9 cellular contexts compared by ENCODE assay signal in the genomic region with DNA sequence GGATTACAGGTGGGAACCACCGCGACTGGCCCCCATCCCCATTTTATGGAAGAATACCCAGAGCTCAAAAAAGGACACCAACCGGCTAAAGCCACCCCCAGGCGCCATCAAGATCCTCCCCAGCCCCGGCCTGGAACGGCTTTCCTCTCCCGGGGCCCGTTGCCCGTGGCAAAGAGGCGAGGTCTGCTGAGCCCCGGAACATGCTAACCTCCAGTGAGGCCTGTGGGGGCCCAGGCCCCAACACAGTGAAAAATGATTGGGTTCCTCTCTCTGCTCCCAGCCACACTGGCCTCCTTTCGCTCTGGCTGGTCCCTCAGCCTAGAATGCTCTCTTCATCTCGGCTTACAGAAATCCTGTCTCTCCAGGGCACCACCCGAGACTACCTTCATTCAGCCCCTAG. TPM values are rescaled to one million over a fixed set of nuclear protein-coding genes. Genes with fewer than 3 reads are reported as not detected.
DNase-seq lines count a peak whose midpoint lies in the region; ATAC-seq and TF ChIP-seq lines count a peak whose summit lies in the region.
"Had no signal": no experiment of that assay in that cellular context is flagged by ENCODE, and none has a peak within 500 bp of the region (broad histone marks: within the 10 kb centered on the region; RNA-seq: fewer than 3 reads in every experiment).

No MANE protein-coding gene starts in this region.

- 67% methylated on average over 1 of the region's 14 CpGs; no CpG with 5 or more reads in 1 of the 2 donors for WGBS in gastroesophageal sphincter (ENCODE audit: low coverage in 1 of 2), 2 donors

- H3K27me3 ChIP-seq in adipocyte (replicated peaks; ENCODE audit: control insufficient read depth, insufficient read depth, low read length) = no peaks in the 10 kb centered on the region
- H3K27me3 ChIP-seq in naive thymus-derived CD4-positive, alpha-beta T cell (ENCODE audit: control insufficient read depth in 2 of 2, insufficient read depth in 2 of 2, low read length in 2 of 2) = no peaks in the 10 kb centered on the region
- peaks cover 11% of the 10 kb centered on the region for H3K27me3 ChIP-seq in gastroesophageal sphincter
- H3K27me3 ChIP-seq: pancreas had no signal

- no peak for TF ChIP-seq CTCF in gastroesophageal sphincter (IDR thresholded peaks at IDR 0.05)

- POLR2A ChIA-PET in naive thymus-derived CD4-positive, alpha-beta T cell (lab: Charles Lee) = interaction anchor here (0.5 to 1.6 kb wide), 3 partner anchors 17 to 85 kb away, joined by 3 to 4 read pairs (median 3); no protein-coding TSS in a partner anchor

- H3K4me1 Mint-ChIP-seq in stimulated activated naive CD8-positive, alpha-beta T cell treated with anti-CD3 and anti-CD28 coated beads, Interleukin-15, Interleukin-2, amounts not matched to agents 100 ng/mL and 50 ng/mL, for 24 hours (ENCODE audit: low read depth) = peaks cover 6% of the 10 kb centered on the region
- peaks cover 0 to 18% (median 10%) of the 10 kb centered on the region in 7 donors for H3K4me1 Mint-ChIP-seq in naive thymus-derived CD4-positive, alpha-beta T cell

- peak overlapping the region; percentile 79 for H3K9ac ChIP-seq in adipocyte (ENCODE audit: low read length)

- no peaks in the 10 kb centered on the region for H3K9me3 Mint-ChIP-seq in stimulated activated naive CD8-positive, alpha-beta T cell treated with anti-CD3 and anti-CD28 coated beads, Interleukin-15, Interleukin-2, amounts not matched to agents 100 ng/mL and 50 ng/mL, for 24 hours
- H3K9me3 Mint-ChIP-seq in naive thymus-derived CD4-positive, alpha-beta T cell = peaks cover 0 to 1% (median 0%) of the 10 kb centered on the region in 11 donors

- H3K36me3 Mint-ChIP-seq in stimulated activated naive CD8-positive, alpha-beta T cell treated with anti-CD3 and anti-CD28 coated beads, Interleukin-15, Interleukin-2, amounts not matched to agents 100 ng/mL and 50 ng/mL, for 24 hours (ENCODE audit: low read depth) = no peaks in the 10 kb centered on the region
- no peaks in the 10 kb centered on the region for H3K36me3 Mint-ChIP-seq in naive thymus-derived CD4-positive, alpha-beta T cell

- no peak overlapping the region for H3K27ac ChIP-seq in naive thymus-derived CD4-positive, alpha-beta T cell (ENCODE audit: low read depth, low read length)
- no peak overlapping the region for H3K27ac ChIP-seq in gastroesophageal sphincter
- H3K27ac ChIP-seq: pancreas had no signal

- peaks cover 10% of the 10 kb centered on the region for H3K27me3 Mint-ChIP-seq in stimulated activated naive CD8-positive, alpha-beta T cell treated with anti-CD3 and anti-CD28 coated beads, Interleukin-15, Interleukin-2, amounts not matched to agents 100 ng/mL and 50 ng/mL, for 24 hours
- H3K27me3 Mint-ChIP-seq in naive thymus-derived CD4-positive, alpha-beta T cell = peaks cover 0 to 18% (median 0%) of the 10 kb centered on the region in 5 donors

- peak overlapping the region; percentile 46 for H3K4me3 ChIP-seq in adipocyte (ENCODE audit: low read length)
- H3K4me3 ChIP-seq in naive thymus-derived CD4-positive, alpha-beta T cell (ENCODE audit: low read length) = peak overlapping the region; percentile 24
- no peak overlapping the region for H3K4me3 ChIP-seq in gastroesophageal sphincter

- no peak overlapping the region for H3K27ac Mint-ChIP-seq in stimulated activated naive CD8-positive, alpha-beta T cell treated with anti-CD3 and anti-CD28 coated beads, Interleukin-15, Interleukin-2, amounts not matched to agents 100 ng/mL and 50 ng/mL, for 24 hours
- peak overlapping the region in 6 of 9 donors; percentile 35 to 89 (median 62) for H3K27ac Mint-ChIP-seq in naive thymus-derived CD4-positive, alpha-beta T cell

- no peak for TF ChIP-seq EP300 in gastroesophageal sphincter (IDR thresholded peaks at IDR 0.05)

- no peak for ATAC-seq in stimulated activated naive CD8-positive, alpha-beta T cell treated with anti-CD3 and anti-CD28 coated beads, Interleukin-15, Interleukin-2, amounts not matched to agents 100 U/mL and 50 U/mL, for 24 hours
- no peak for ATAC-seq in naive thymus-derived CD4-positive, alpha-beta T cell
- ATAC-seq in HG02852 (IDR thresholded peaks at IDR 0.05; ENCODE audit: unreplicated experiment) (no peak), gastroesophageal sphincter (no peak)

- intact Hi-C loops in naive thymus-derived CD4-positive, alpha-beta T cell (cut with micrococcal nuclease) = loop anchor here in 1 of 2 donors (1.0 kb wide), 1 partner anchor 47 kb away; the partner anchor contains the start of gene SMAD6

- no peaks in the 10 kb centered on the region for H3K36me3 ChIP-seq in adipocyte (ENCODE audit: control insufficient read depth, insufficient read depth, low read length, severe bottlenecking)
- no peaks in the 10 kb centered on the region for H3K36me3 ChIP-seq in naive thymus-derived CD4-positive, alpha-beta T cell (ENCODE audit: control insufficient read depth in 2 of 3, insufficient read depth in 3 of 3, low read length in 3 of 3)
- no peaks in the 10 kb centered on the region for H3K36me3 ChIP-seq in gastroesophageal sphincter
- H3K36me3 ChIP-seq: pancreas had no signal

- H3K4me1 ChIP-seq in adipocyte (ENCODE audit: control insufficient read depth, insufficient read depth, low read length) = peaks cover 19% of the 10 kb centered on the region
- H3K4me1 ChIP-seq in naive thymus-derived CD4-positive, alpha-beta T cell (ENCODE audit: control insufficient read depth in 2 of 2, insufficient read depth in 2 of 2, low read length in 2 of 2) = peaks cover 0 to 4% of the 10 kb centered on the region in 2 donors
- peaks cover 0 to 19% (median 4%) of the 10 kb centered on the region in 3 donors for H3K4me1 ChIP-seq in gastroesophageal sphincter
- H3K4me1 ChIP-seq: pancreas had no signal

- H3K9me3 ChIP-seq in adipocyte (ENCODE audit: control insufficient read depth, low read length) = no peaks in the 10 kb centered on the region
- H3K9me3 ChIP-seq in naive thymus-derived CD4-positive, alpha-beta T cell (ENCODE audit: control insufficient read depth in 2 of 3, low read length in 3 of 3) = no peaks in the 10 kb centered on the region
- no peaks in the 10 kb centered on the region for H3K9me3 ChIP-seq in gastroesophageal sphincter
- H3K9me3 ChIP-seq: pancreas had no signal

- H3K4me3 Mint-ChIP-seq in stimulated activated naive CD8-positive, alpha-beta T cell treated with anti-CD3 and anti-CD28 coated beads, Interleukin-15, Interleukin-2, amounts not matched to agents 100 ng/mL and 50 ng/mL, for 24 hours = peak overlapping the region; percentile 44
- peak overlapping the region in 8 of 10 donors; percentile 50 to 74 (median 67) for H3K4me3 Mint-ChIP-seq in naive thymus-derived CD4-positive, alpha-beta T cell

- CTCF ChIA-PET in naive thymus-derived CD4-positive, alpha-beta T cell (lab: Charles Lee) = no interaction called here

- no peak for TF ChIP-seq POLR2A in gastroesophageal sphincter (IDR thresholded peaks at IDR 0.05)

- no peak for DNase-seq in stimulated activated naive CD8-positive, alpha-beta T cell treated with anti-CD3 and anti-CD28 coated beads, Interleukin-15, Interleukin-2, amounts not matched to agents 100 U/mL and 50 U/mL, for 24 hours
- DNase-seq in adipocyte (ENCODE audit: low read depth) = no peak
- no peak for DNase-seq in naive thymus-derived CD4-positive, alpha-beta T cell
- DNase-seq in AG20443 (ENCODE audit: low spot score) = no peak
- DNase-seq in SW 1271 (lab: John Stamatoyannopoulos, UW) = no peak
- DNase-seq: pancreas had no signal

RNA-seq across cellular contexts. Expression of gene SMAD6, which starts 46.5 kb away (rescaled TPM):
- under 1 TPM; 0.27 to 0.76 (median 0.40) TPM for total RNA-seq in naive thymus-derived CD4-positive, alpha-beta T cell
- polyA plus RNA-seq in naive thymus-derived CD4-positive, alpha-beta T cell = not detected
- total RNA-seq in gastroesophageal sphincter = 10 to 100 TPM in 3 of 4 donors, 1 to 10 TPM in 1; 9.9 to 11.2 (median 10.9) TPM

Comparison
In these comparisons a context has a peak if more than half of its experiments do, and no peak if none do; other contexts are left out.
1. H3K4me3 ChIP-seq: peak in adipocyte (single experiment) and naive thymus-derived CD4-positive, alpha-beta T cell (single experiment); none in gastroesophageal sphincter (0 of 2).
2. RNA of gene SMAD6, which starts 46.5 kb away (total RNA-seq): 9.9 to 11.2 TPM in gastroesophageal sphincter; 0.27 to 0.76 TPM in naive thymus-derived CD4-positive, alpha-beta T cell; every median in the first group is over 4 times any median in the second.